Comparison of ENCODE assay signal across 20 cellular contexts in the genomic region with DNA sequence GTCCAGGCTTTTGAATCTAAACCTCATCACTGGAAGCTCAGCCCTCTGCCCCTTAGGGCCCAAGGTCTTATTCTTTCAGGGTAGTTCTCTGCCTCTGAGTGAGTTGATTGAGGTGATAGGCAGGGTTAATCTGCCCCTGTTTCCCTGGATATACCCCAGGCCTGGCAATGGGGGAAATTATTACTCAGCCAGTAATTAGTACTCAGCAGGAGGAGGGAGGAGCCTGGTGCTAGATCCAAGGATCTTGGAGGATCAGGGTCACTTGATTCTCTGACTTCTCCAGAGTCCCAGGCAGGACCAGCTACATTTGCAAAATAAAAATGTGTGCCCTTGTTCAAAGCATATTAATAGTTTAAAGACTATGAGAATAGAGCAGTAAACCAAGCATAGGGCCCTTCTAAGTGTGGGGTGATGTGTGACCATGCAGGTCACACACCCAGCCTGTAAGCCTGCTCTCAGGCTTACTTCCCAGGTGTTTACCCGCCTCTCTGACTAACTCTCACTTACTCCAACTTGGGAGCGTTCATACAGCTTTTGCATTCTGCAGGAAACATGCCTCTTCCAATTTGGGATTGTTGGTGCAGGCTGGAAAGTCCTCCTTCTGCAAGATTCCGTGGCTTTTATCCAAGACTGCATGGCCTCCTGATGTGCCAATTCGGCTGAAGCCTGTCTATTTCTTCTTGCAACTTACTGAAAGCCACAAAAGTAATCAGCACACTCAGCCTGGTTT. TPM values are rescaled to one million over a fixed set of nuclear protein-coding genes. Genes with fewer than 3 reads are reported as not detected.
A peak's percentile ranks its signal among the peaks of the same experiment; 100 is the strongest.
DNase-seq lines count a peak whose midpoint lies in the region; ATAC-seq and TF ChIP-seq lines count a peak whose summit lies in the region.
"Had no signal": no experiment of that assay in that cellular context is flagged by ENCODE, and none has a peak within 500 bp of the region (broad histone marks: within the 10 kb centered on the region; RNA-seq: fewer than 3 reads in every experiment).

No MANE protein-coding gene starts in this region.

- H3K9me3 Mint-ChIP-seq in GM23338: no peaks in the 10 kb centered on the region
- H3K9me3 Mint-ChIP-seq: activated CD8-positive, alpha-beta T cell treated with anti-CD3 and anti-CD28 coated beads for 36 hours; effector memory CD8-positive, alpha-beta T cell had no signal

- ATAC-seq in GM23338 (no peak), GM21360 (IDR thresholded peaks at IDR 0.05; ENCODE audit: unreplicated experiment) (no peak)
- ATAC-seq: activated CD8-positive, alpha-beta T cell treated with anti-CD3 and anti-CD28 coated beads for 36 hours; effector memory CD8-positive, alpha-beta T cell had no signal

- H3K4me2 ChIP-seq in GM23338: no peak overlapping the region
- H3K4me2 ChIP-seq: BLaER1 treated with 17β-estradiol and CSF1 and Interleukin-3, amounts not matched to agents 10 nM and 100 nM had no signal

- intact Hi-C loops in thyroid gland (cut with DNase I): loop anchor here (10.0 kb wide), 1 partner anchor 70 kb away; no protein-coding TSS in a partner anchor

- H3K4me1 ChIP-seq in GM23338 (ENCODE audit: insufficient read depth): peaks cover 8% of the 10 kb centered on the region; the same call in 1 of the 2 replicates
- H3K4me1 ChIP-seq in adipocyte (ENCODE audit: control insufficient read depth, insufficient read depth, low read length): peaks cover 31% of the 10 kb centered on the region
- H3K4me1 ChIP-seq in thyroid gland: peaks cover 21 to 28% of the 10 kb centered on the region in 2 donors

- 50 to 62% methylated on average over 4 of the region's 4 CpGs for WGBS in thyroid gland, 2 donors

- no peak for TF ChIP-seq POLR2A in thyroid gland (IDR thresholded peaks at IDR 0.05)

- H3K27ac ChIP-seq in GM23338 (ENCODE audit: low read depth) (no peak overlapping the region), thyroid gland (peak overlapping the region in 2 of 3 donors; percentile 58 to 69)
- H3K27ac ChIP-seq: BLaER1 treated with 17β-estradiol and CSF1 and Interleukin-3, amounts not matched to agents 10 nM and 100 nM; sigmoid colon; VCaP had no signal

- H3K9me3 ChIP-seq in adipocyte (ENCODE audit: control insufficient read depth, low read length) (no peaks in the 10 kb centered on the region), thyroid gland (no peaks in the 10 kb centered on the region)
- H3K9me3 ChIP-seq: sigmoid colon had no signal

- H3K36me3 Mint-ChIP-seq in GM23338 (ENCODE audit: low read depth): no peaks in the 10 kb centered on the region

- no peak overlapping the region for H3K9ac ChIP-seq in adipocyte (ENCODE audit: low read length)
- H3K9ac ChIP-seq: BLaER1 treated with 17β-estradiol and CSF1 and Interleukin-3, amounts not matched to agents 10 nM and 100 nM had no signal

- H3K79me2 ChIP-seq in GM23338 (replicated peaks; ENCODE audit: insufficient read depth): no peaks in the 10 kb centered on the region

- H3K27me3 Mint-ChIP-seq in GM23338 (ENCODE audit: insufficient read depth, low read depth, poor library complexity): no peaks in the 10 kb centered on the region
- H3K27me3 Mint-ChIP-seq: activated CD8-positive, alpha-beta T cell treated with anti-CD3 and anti-CD28 coated beads for 36 hours; effector memory CD8-positive, alpha-beta T cell had no signal

- no peak overlapping the region for H3K4me3 Mint-ChIP-seq in GM23338
- H3K4me3 Mint-ChIP-seq: activated CD8-positive, alpha-beta T cell treated with anti-CD3 and anti-CD28 coated beads for 36 hours; effector memory CD8-positive, alpha-beta T cell had no signal

- peaks cover 6% of the 10 kb centered on the region for H3K4me1 Mint-ChIP-seq in GM23338

- H3K4me3 ChIP-seq in GM23338 (no peak overlapping the region), adipocyte (ENCODE audit: low read length) (no peak overlapping the region), thyroid gland (replicated peaks in 1 of 3) (no peak overlapping the region)
- H3K4me3 ChIP-seq: BLaER1 treated with 17β-estradiol and CSF1 and Interleukin-3, amounts not matched to agents 10 nM and 100 nM; sigmoid colon had no signal

- H3K36me3 ChIP-seq in GM23338 (ENCODE audit: insufficient read depth) (no peaks in the 10 kb centered on the region), adipocyte (ENCODE audit: control insufficient read depth, insufficient read depth, low read length, severe bottlenecking) (no peaks in the 10 kb centered on the region), thyroid gland (no peaks in the 10 kb centered on the region)
- H3K36me3 ChIP-seq: BLaER1 treated with 17β-estradiol and CSF1 and Interleukin-3, amounts not matched to agents 10 nM and 100 nM; sigmoid colon had no signal

- no peak for DNase-seq in GM23338 (ENCODE audit: low spot score)
- DNase-seq in adipocyte (ENCODE audit: low read depth): peak; percentile 46
- DNase-seq in fibroblast of gingiva (ENCODE audit: low read depth): peak; percentile 64
- DNase-seq in thyroid gland: peak; percentile 20 to 37
- no peak for DNase-seq in HT-29 (ENCODE audit: low spot score)
- no peak for DNase-seq in NCI-H2107 (lab: John Stamatoyannopoulos, UW)
- DNase-seq: activated CD8-positive, alpha-beta T cell treated with anti-CD3 and anti-CD28 coated beads for 36 hours; DMS153; effector memory CD8-positive, alpha-beta T cell; foreskin melanocyte; HCEC 1CT; Kasumi-1; NCI-H1105; NCI-H748 treated with DMSO at 0.1 percent for 48 hours; occipital lobe; sigmoid colon; stimulated activated CD4-positive, alpha-beta T cell treated with anti-CD3 and anti-CD28 coated beads, Interleukin-2, amount 100 ng/mL, for 48 hours had no signal

- TF ChIP-seq CTCF in GM23338 (conservative IDR thresholded peaks at IDR 0.05; ENCODE audit: low read depth in 2 of 2) (no peak), thyroid gland (IDR thresholded peaks at IDR 0.05) (no peak)

- no peak overlapping the region for H3K27ac Mint-ChIP-seq in GM23338
- H3K27ac Mint-ChIP-seq: activated CD8-positive, alpha-beta T cell treated with anti-CD3 and anti-CD28 coated beads for 36 hours; effector memory CD8-positive, alpha-beta T cell had no signal

- no peaks in the 10 kb centered on the region for H3K27me3 ChIP-seq in GM23338 (ENCODE audit: insufficient read depth)
- no peaks in the 10 kb centered on the region for H3K27me3 ChIP-seq in adipocyte (replicated peaks; ENCODE audit: control insufficient read depth, insufficient read depth, low read length)
- H3K27me3 ChIP-seq in thyroid gland: no peaks in the 10 kb centered on the region
- H3K27me3 ChIP-seq: BLaER1 treated with 17β-estradiol and CSF1 and Interleukin-3, amounts not matched to agents 10 nM and 100 nM; sigmoid colon had no signal

- no peaks in the 10 kb centered on the region for H3K9me2 ChIP-seq in GM23338 (ENCODE audit: insufficient read depth)

- no peaks in the 10 kb centered on the region for H3F3A ChIP-seq in GM23338 (replicated peaks; ENCODE audit: low read depth)

- H4K20me1 ChIP-seq in GM23338 (replicated peaks; ENCODE audit: insufficient read depth): no peaks in the 10 kb centered on the region
- H4K20me1 ChIP-seq: BLaER1 treated with 17β-estradiol and CSF1 and Interleukin-3, amounts not matched to agents 10 nM and 100 nM had no signal

- H2AFZ ChIP-seq in GM23338: peak overlapping the region; percentile 38

RNA-seq across cellular contexts. Expression of a gene that starts 7.9 kb away (rescaled TPM):
- total RNA-seq in GM23338 (2014; rRNA removed; shearing (Covaris generic)): 144 and 157 TPM in 2 replicates
- 56.5 and 60.3 TPM in 2 replicates for polyA plus RNA-seq in GM23338 (2016; fragmentation: Nextera tagmentation; extraction: Ambion mirVana)
- total RNA-seq in thyroid gland: 100 to 1,000 TPM in 1 of 4 donors, 10 to 100 TPM in 3; 74.5 to 102 (median 90.7) TPM
- total RNA-seq in HT-29 (2014; rRNA removed; shearing (Covaris generic)): 107 and 113 TPM in 2 replicates

Comparison
In these comparisons a context has a peak if more than half of its experiments do, and no peak if none do; other contexts are left out.
1. DNase-seq: peak in adipocyte (single experiment), fibroblast of gingiva (single experiment) and thyroid gland (2 of 2); none in GM23338 (single experiment), HT-29 (single experiment) and NCI-H2107 (single experiment).